In genomic region chr12:109995703-109996482, GRCh38 we compare ENCODE assay signal across 8 cellular contexts. TPM values are rescaled to one million over a fixed set of nuclear protein-coding genes. Genes with fewer than 3 reads are reported as not detected.
DNase-seq lines count a peak whose midpoint lies in the region; ATAC-seq, FAIRE-seq and TF ChIP-seq lines count a peak whose summit lies in the region.

GIT2 (minus strand) TSS chr12:109996368; CDS start chr12:109996224, 144 bp downstream.

- TF ChIP-seq CTCF in AG09319 (IDR thresholded peaks at IDR 0.05; ENCODE audit: low read depth, low read length), result no peak
- no peak for TF ChIP-seq CTCF in keratinocyte (optimal IDR thresholded peaks at IDR 0.05 in 1 of 3, IDR thresholded peaks at IDR 0.05 in 1 of 3, conservative IDR thresholded peaks at IDR 0.05 in 1 of 3; ENCODE audit: extremely low read depth in 1 of 3, insufficient read depth in 2 of 3, low read length in 3 of 3)

- dilution Hi-C loops in keratinocyte (cut with MboI; ENCODE audit: extremely low pct_ligation_motif_present, low sequenced_read_pairs), result no loop called here

- peak within 1 kb of the TSS; percentile 99 for H3K4me2 ChIP-seq in keratinocyte (ENCODE audit: control insufficient read depth, extremely low read depth, insufficient read depth, low read depth, low read length)

- no peaks in the 10 kb centered on the region for H3K27me3 ChIP-seq in keratinocyte (ENCODE audit: control insufficient read depth, extremely low read depth, insufficient read depth, low read length)

- peaks cover 23% of the 10 kb centered on the region for H3K4me1 ChIP-seq in keratinocyte (ENCODE audit: control insufficient read depth, extremely low read depth, insufficient read depth, low read length)

- peak within 1 kb of the TSS; percentile 80 for H3K9ac ChIP-seq in keratinocyte (ENCODE audit: control insufficient read depth, extremely low read depth, insufficient read depth, low read length)

- no peaks in the 10 kb centered on the region for H3K9me1 ChIP-seq in keratinocyte (ENCODE audit: control insufficient read depth, extremely low read depth, insufficient read depth, low read length)

- no peaks in the 10 kb centered on the region for H3K9me3 ChIP-seq in keratinocyte (ENCODE audit: control insufficient read depth, low read depth, low read length)

- peak; percentile 23 for FAIRE-seq in keratinocyte (lab: Jason Lieb, UNC)

- H3K79me2 ChIP-seq in keratinocyte (ENCODE audit: control insufficient read depth, insufficient read depth, low read length), result peaks cover 59% of the 10 kb centered on the region

- peaks cover 2 to 5% of the 10 kb centered on the region in 2 experiments for H3K36me3 ChIP-seq in keratinocyte (ENCODE audit: control insufficient read depth in 2 of 2, extremely low read depth in 1 of 2, insufficient read depth in 2 of 2, low read length in 2 of 2)

- peak within 1 kb of the TSS; percentile 99 for H2AFZ ChIP-seq in keratinocyte (ENCODE audit: control insufficient read depth, low read length)

- H3K4me3 ChIP-seq in keratinocyte (ENCODE audit: control insufficient read depth in 2 of 3, extremely low read depth in 1 of 3, insufficient read depth in 2 of 3, low read depth in 1 of 3, low read length in 3 of 3), result peak within 1 kb of the TSS; percentile 96 to 99 (median 97)

- peak within 1 kb of the TSS; percentile 69 for H3K27ac ChIP-seq in keratinocyte (ENCODE audit: control insufficient read depth, insufficient read depth, low read length)

- DNase-seq in AG09319 (ENCODE audit: extremely low read depth, low read depth) (peak; percentile 66), NCI-H510A (lab: John Stamatoyannopoulos, UW) (peak; percentile 91), cerebellar nuclear complex (lab: John Stamatoyannopoulos, UW) (peak; percentile 36 to 76), keratinocyte (ENCODE audit: low read depth, low spot score) (peak; percentile 46)
- DNase-seq in activated CD4-positive, alpha-beta T cell treated with anti-CD3 and anti-CD28 coated beads for 1 hour, result peak; percentile 90
- DNase-seq in stimulated activated CD4-positive, alpha-beta T cell treated with anti-CD3 and anti-CD28 coated beads, Interleukin-12 subunit alpha, Interleukin-12 subunit beta, amount 100 ng/mL, for 48 hours (ENCODE audit: low read depth in 2 of 3, low spot score in 1 of 3), result peak; percentile 84 to 93 (median 92)

- H4K20me1 ChIP-seq in keratinocyte (ENCODE audit: control insufficient read depth, extremely low read depth, insufficient read depth, low read length), result no peaks in the 10 kb centered on the region

- peak; percentile 89 for TF ChIP-seq POLR2A in GM19193 (IDR thresholded peaks at IDR 0.05; ENCODE audit: extremely low read depth, insufficient read depth, insufficient read length)

- ATAC-seq in HG03432 (IDR thresholded peaks at IDR 0.05; ENCODE audit: unreplicated experiment), result peak; percentile 73

RNA-seq across cellular contexts. Expression of gene GIT2, which starts in this region (rescaled TPM):
- polyA plus RNA-seq in keratinocyte, result 19.1 to 30.3 TPM (median 25.9 TPM) in 3 replicates
- polyA plus RNA-seq in keratinocyte (2011; ENCODE audit: low read depth), result 18.7 TPM
- 19.5 and 27.1 TPM in 2 replicates for polyA plus RNA-seq in keratinocyte (2011; cell fraction: cytosol; rRNA removed)
- polyA plus RNA-seq in keratinocyte (2011; cell fraction: nucleus; rRNA removed), result 63.3 and 65.3 TPM in 2 replicates
- 13.9 and 20.3 TPM in 2 replicates for polyA plus RNA-seq in keratinocyte (2012; ENCODE audit: low replicate concordance)
- 30.6 to 55.7 TPM (median 36.0 TPM) in 3 replicates for polyA minus RNA-seq in keratinocyte
- polyA minus RNA-seq in keratinocyte (2011; cell fraction: cytosol; rRNA and poly(A)+ RNA removed), result 11.5 TPM
- 34.0 and 63.8 TPM in 2 replicates for polyA minus RNA-seq in keratinocyte (2011; cell fraction: nucleus; rRNA and poly(A)+ RNA removed)

Comparison
In these comparisons a context has a peak if more than half of its experiments do, and no peak if none do; other contexts are left out.
1. Peak in every context shown above with its lines: DNase-seq, ATAC-seq, H3K4me3 ChIP-seq and H3K27ac ChIP-seq.